16 cellular contexts compared by ENCODE assay signal in the genomic region with DNA sequence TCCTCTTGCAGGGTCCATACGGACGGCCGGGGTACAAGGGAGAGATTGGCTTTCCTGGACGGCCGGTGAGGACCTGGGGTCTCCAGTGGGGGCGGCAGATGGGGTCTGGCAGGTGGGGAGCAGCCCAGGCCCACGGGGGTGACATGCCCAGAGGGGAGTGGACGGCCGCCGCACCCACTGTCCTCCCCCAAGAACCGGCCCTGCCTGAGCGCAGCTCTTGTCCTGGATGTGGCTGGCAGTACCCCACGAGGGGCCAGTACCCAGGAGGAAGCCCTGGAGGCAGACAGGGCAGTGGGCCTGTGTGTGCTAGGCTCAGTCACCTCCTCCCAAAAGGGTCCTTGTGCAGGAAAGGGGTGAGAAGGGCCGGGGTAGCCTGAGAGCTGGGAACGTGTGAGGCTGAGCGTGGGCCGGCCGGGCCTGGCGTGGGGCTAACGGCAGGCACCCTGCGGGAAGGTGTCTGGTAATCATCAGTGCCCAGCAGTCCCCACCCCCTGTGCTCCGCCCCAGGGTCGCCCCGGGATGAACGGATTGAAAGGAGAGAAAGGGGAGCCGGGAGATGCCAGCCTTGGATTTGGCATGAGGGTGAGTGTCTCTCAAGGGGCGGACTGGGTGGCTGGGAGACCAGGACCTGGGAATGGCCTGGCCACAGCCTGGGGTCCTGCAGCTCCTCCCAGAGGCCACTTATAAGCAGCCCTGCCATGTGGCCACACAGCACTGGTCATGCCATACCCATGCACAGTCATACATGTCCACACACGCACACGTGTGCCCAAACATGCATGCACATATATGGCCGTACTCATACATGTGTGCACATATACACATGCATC.
"Had no signal": no experiment of that assay in that cellular context is flagged by ENCODE, and none has a peak within 500 bp of the region (broad histone marks: within the 10 kb centered on the region; RNA-seq: fewer than 3 reads in every experiment).

No MANE protein-coding gene starts in this region.

- H3K9me3 ChIP-seq: left lung, tibial artery had no signal

- H3K4me3 ChIP-seq: left lung, tibial artery had no signal

- H3K4me3 Mint-ChIP-seq: activated CD4-positive, alpha-beta memory T cell treated with anti-CD3 and anti-CD28 coated beads, Interleukin-2, amount 10 ng/mL, durations not matched to agents 7 days and 5 days; activated CD4-positive, alpha-beta T cell treated with anti-CD3 and anti-CD28 coated beads, Interleukin-2, amount 10 ng/mL, durations not matched to agents 24 days and 14 days; activated naive CD4-positive, alpha-beta T cell treated with anti-CD3 and anti-CD28 coated beads, Interleukin-2, amount 10 ng/mL, durations not matched to agents 7 days and 5 days; nephron; stimulated activated naive CD8-positive, alpha-beta T cell treated with anti-CD3 and anti-CD28 coated beads, Interleukin-15, amount 100 ng/mL, for 72 hours had no signal

- H3K4me1 Mint-ChIP-seq: activated CD4-positive, alpha-beta memory T cell treated with anti-CD3 and anti-CD28 coated beads, Interleukin-2, amount 10 ng/mL, durations not matched to agents 7 days and 5 days; activated naive CD4-positive, alpha-beta T cell treated with anti-CD3 and anti-CD28 coated beads, Interleukin-2, amount 10 ng/mL, durations not matched to agents 7 days and 5 days; nephron had no signal

- DNase-seq: activated CD4-positive, alpha-beta memory T cell treated with anti-CD3 and anti-CD28 coated beads, Interleukin-2, amount 10 ng/mL, durations not matched to agents 7 days and 5 days; activated CD4-positive, alpha-beta T cell treated with anti-CD3 and anti-CD28 coated beads, Interleukin-2, amount 10 ng/mL, durations not matched to agents 24 days and 14 days; activated effector memory CD4-positive, alpha-beta T cell treated with anti-CD3 and anti-CD28 coated beads, Interleukin-2, amount 50 U/mL, for 16 hours; activated naive CD4-positive, alpha-beta T cell treated with anti-CD3 and anti-CD28 coated beads, Interleukin-2, amount 10 ng/mL, durations not matched to agents 7 days and 5 days; amygdala; erythroblast; foreskin fibroblast; midbrain; stimulated activated CD4-positive, alpha-beta T cell treated with anti-CD3 and anti-CD28 coated beads, Interleukin-12 subunit alpha, Interleukin-12 subunit beta, amount 100 ng/mL, for 4 hours; stimulated activated CD4-positive, alpha-beta T cell treated with anti-CD3 and anti-CD28 coated beads, Interleukin-4, amount 100 ng/mL, for 4 hours; stimulated activated naive CD8-positive, alpha-beta T cell treated with anti-CD3 and anti-CD28 coated beads, Interleukin-15, amount 100 ng/mL, for 72 hours had no signal

- H3K9me3 Mint-ChIP-seq: nephron had no signal

- H3K27ac ChIP-seq: left lung, parathyroid adenoma, tibial artery had no signal

- H3K36me3 Mint-ChIP-seq: activated naive CD4-positive, alpha-beta T cell treated with anti-CD3 and anti-CD28 coated beads, Interleukin-2, amount 10 ng/mL, durations not matched to agents 7 days and 5 days had no signal

- H3K27ac Mint-ChIP-seq: activated CD4-positive, alpha-beta memory T cell treated with anti-CD3 and anti-CD28 coated beads, Interleukin-2, amount 10 ng/mL, durations not matched to agents 7 days and 5 days; activated CD4-positive, alpha-beta T cell treated with anti-CD3 and anti-CD28 coated beads, Interleukin-2, amount 10 ng/mL, durations not matched to agents 24 days and 14 days; activated naive CD4-positive, alpha-beta T cell treated with anti-CD3 and anti-CD28 coated beads, Interleukin-2, amount 10 ng/mL, durations not matched to agents 7 days and 5 days; nephron; stimulated activated naive CD8-positive, alpha-beta T cell treated with anti-CD3 and anti-CD28 coated beads, Interleukin-15, amount 100 ng/mL, for 72 hours had no signal

- H3K4me1 ChIP-seq: parathyroid adenoma, tibial artery had no signal

- H3K27me3 Mint-ChIP-seq: activated CD4-positive, alpha-beta memory T cell treated with anti-CD3 and anti-CD28 coated beads, Interleukin-2, amount 10 ng/mL, durations not matched to agents 7 days and 5 days; activated CD4-positive, alpha-beta T cell treated with anti-CD3 and anti-CD28 coated beads, Interleukin-2, amount 10 ng/mL, durations not matched to agents 24 days and 14 days; activated naive CD4-positive, alpha-beta T cell treated with anti-CD3 and anti-CD28 coated beads, Interleukin-2, amount 10 ng/mL, durations not matched to agents 7 days and 5 days; stimulated activated naive CD8-positive, alpha-beta T cell treated with anti-CD3 and anti-CD28 coated beads, Interleukin-15, amount 100 ng/mL, for 72 hours had no signal

- ATAC-seq: activated CD4-positive, CD25-positive, alpha-beta regulatory T cell treated with anti-CD3 and anti-CD28 coated beads, Interleukin-2, amount 50 U/mL, for 24 hours; left lung; stimulated activated naive CD8-positive, alpha-beta T cell treated with anti-CD3 and anti-CD28 coated beads, Interleukin-15, amount 100 ng/mL, for 72 hours had no signal

- H3K27me3 ChIP-seq: left lung, tibial artery had no signal
